In the genomic region with DNA sequence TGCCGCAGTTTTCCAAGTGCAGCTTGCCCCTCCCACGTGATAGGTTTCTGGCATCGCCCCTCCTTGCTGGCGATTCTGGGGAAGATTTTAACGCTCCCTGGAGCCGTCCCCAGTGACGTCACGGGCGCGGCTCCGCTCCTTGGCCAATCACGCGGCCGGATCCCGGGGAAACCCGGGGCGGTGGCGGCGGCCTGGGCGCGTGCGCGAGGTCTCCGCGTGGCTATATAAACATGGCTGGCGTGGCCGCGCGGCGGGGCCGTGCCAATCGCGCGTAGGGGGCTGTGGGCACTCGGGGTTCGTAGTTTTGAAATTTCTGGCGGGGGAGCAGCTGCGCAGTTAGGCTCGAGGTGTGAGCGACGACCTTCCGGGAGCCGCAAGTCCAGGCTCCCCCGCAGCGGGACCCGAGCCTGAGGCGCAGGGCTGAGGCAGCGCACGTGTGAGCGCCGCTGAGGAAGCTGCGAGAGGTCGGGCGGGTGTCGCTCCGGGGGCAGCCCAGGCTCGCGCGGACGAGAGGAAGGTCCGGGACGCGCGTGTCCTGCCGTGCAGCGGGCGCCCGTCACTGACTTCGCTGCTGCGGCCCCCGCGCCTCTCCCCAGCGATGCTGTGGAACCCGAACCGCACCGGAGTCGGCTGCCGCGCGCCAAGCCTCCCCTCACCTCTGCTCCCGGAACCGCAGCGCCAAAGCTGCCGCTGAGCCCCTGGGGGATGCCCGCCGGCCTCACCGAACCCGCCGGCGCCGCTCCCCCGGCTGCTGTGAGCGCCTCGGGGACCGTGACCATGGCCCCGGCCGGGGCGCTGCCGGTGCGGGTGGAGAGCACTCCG, we compare ENCODE assay signal across 1 cellular context.
TF ChIP-seq lines count a peak whose summit lies in the region.

A gene with protein sequence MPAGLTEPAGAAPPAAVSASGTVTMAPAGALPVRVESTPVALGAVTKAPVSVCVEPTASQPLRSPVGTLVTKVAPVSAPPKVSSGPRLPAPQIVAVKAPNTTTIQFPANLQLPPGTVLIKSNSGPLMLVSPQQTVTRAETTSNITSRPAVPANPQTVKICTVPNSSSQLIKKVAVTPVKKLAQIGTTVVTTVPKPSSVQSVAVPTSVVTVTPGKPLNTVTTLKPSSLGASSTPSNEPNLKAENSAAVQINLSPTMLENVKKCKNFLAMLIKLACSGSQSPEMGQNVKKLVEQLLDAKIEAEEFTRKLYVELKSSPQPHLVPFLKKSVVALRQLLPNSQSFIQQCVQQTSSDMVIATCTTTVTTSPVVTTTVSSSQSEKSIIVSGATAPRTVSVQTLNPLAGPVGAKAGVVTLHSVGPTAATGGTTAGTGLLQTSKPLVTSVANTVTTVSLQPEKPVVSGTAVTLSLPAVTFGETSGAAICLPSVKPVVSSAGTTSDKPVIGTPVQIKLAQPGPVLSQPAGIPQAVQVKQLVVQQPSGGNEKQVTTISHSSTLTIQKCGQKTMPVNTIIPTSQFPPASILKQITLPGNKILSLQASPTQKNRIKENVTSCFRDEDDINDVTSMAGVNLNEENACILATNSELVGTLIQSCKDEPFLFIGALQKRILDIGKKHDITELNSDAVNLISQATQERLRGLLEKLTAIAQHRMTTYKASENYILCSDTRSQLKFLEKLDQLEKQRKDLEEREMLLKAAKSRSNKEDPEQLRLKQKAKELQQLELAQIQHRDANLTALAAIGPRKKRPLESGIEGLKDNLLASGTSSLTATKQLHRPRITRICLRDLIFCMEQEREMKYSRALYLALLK (plus strand): TSS at position 217 of the 822 bp plus-strand sequence. CDS start 489 bp downstream, at position 706.

TF ChIP-seq in HepG2, 621 proteins besides CTCF, POLR2A, EP300 and RAD21 (continued from another document):
- TF ChIP-seq, protein P1, sequence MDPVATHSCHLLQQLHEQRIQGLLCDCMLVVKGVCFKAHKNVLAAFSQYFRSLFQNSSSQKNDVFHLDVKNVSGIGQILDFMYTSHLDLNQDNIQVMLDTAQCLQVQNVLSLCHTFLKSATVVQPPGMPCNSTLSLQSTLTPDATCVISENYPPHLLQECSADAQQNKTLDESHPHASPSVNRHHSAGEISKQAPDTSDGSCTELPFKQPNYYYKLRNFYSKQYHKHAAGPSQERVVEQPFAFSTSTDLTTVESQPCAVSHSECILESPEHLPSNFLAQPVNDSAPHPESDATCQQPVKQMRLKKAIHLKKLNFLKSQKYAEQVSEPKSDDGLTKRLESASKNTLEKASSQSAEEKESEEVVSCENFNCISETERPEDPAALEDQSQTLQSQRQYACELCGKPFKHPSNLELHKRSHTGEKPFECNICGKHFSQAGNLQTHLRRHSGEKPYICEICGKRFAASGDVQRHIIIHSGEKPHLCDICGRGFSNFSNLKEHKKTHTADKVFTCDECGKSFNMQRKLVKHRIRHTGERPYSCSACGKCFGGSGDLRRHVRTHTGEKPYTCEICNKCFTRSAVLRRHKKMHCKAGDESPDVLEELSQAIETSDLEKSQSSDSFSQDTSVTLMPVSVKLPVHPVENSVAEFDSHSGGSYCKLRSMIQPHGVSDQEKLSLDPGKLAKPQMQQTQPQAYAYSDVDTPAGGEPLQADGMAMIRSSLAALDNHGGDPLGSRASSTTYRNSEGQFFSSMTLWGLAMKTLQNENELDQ (CRISPR knock-in tag; IDR thresholded peaks at IDR 0.05; ENCODE audit: borderline replicate concordance): no peak
- TF ChIP-seq HIVEP1 (CRISPR knock-in tag; IDR thresholded peaks at IDR 0.05) (peak; percentile 89), FOXA3 (CRISPR knock-in tag; IDR thresholded peaks at IDR 0.05) (peak; percentile 31; the same call in 1 of the 2 replicates), YEATS2 (CRISPR knock-in tag; IDR thresholded peaks at IDR 0.05; ENCODE audit: borderline replicate concordance) (peak; percentile 26; the same call in 1 of the 2 replicates), ZNF260 (CRISPR knock-in tag; IDR thresholded peaks at IDR 0.05; ENCODE audit: borderline replicate concordance, low read depth) (no peak), MBD4 (IDR thresholded peaks at IDR 0.05; ENCODE audit: borderline replicate concordance, low read length) (no peak), NCOR1 (IDR thresholded peaks at IDR 0.05; ENCODE audit: borderline replicate concordance, low read length) (no peak), GFI1 (CRISPR knock-in tag; IDR thresholded peaks at IDR 0.05; ENCODE audit: borderline replicate concordance) (0 out of 2 replicates have a peak, but pooled peaks have one; percentile 33)
- TF ChIP-seq, protein P2, sequence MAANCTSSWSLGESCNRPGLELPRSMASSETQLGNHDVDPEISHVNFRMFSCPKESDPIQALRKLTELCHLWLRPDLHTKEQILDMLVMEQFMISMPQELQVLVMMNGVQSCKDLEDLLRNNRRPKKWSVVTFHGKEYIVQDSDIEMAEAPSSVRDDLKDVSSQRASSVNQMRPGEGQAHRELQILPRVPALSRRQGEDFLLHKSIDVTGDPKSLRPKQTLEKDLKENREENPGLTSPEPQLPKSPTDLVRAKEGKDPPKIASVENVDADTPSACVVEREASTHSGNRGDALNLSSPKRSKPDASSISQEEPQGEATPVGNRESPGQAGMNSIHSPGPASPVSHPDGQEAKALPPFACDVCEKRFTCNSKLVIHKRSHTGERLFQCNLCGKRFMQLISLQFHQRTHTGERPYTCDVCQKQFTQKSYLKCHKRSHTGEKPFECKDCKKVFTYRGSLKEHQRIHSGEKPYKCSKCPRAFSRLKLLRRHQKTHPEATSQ (CRISPR knock-in tag; IDR thresholded peaks at IDR 0.05; ENCODE audit: borderline replicate concordance): no peak
- TF ChIP-seq, protein P3, sequence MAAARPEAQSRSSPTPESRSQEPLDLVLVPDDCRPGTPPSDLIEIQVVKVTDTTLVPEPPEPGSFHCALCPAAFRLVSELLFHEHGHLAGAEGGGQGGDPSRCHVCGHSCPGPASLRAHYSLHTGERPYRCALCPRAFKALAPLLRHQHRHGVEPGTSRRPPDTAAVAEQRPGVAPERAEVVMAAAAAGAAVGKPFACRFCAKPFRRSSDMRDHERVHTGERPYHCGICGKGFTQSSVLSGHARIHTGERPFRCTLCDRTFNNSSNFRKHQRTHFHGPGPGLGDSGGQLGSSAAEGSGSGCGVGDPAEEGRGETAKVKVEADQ (CRISPR knock-in tag; IDR thresholded peaks at IDR 0.05; ENCODE audit: borderline replicate concordance): peak; percentile 53; the same call in 1 of the 2 replicates
